In the genomic region with DNA sequence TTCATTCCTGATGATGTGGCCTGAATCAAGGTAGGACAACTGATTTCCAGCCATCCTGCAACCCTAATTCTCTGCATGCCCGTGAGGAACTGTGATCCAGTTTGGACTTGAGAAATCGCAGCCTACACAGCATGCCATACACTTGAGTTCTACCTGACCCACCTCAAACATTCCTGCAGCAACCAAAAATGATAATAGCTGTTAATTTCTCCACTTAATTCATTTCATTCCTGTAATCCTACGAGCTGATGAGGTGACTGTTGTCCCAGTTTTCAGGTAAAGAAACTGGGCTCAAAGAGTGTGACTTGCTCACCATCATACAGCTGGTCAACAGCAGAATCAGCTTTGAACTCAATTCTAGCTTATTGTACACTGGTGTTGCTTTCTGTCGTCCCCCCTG, we compare ENCODE assay signal across 21 cellular contexts.
"Had no signal": no experiment of that assay in that cellular context is flagged by ENCODE, and none has a peak within 500 bp of the region (broad histone marks: within the 10 kb centered on the region; RNA-seq: fewer than 3 reads in every experiment).

No MANE protein-coding gene starts in this region.

- H3K4me3 ChIP-seq: SJSA1, SK-N-MC had no signal

- H3K36me3 ChIP-seq: SJSA1 had no signal

- H3K9me3 ChIP-seq: SJSA1 had no signal

- H3K27ac ChIP-seq: SJSA1, SK-N-MC had no signal

- DNase-seq: IMR-90, Karpas-422, KG1, MM.1S, NCI-H1092 treated with DMSO at 0.1 percent for 48 hours, NCI-H1436, NCI-H187, NCI-H2029, NCI-H2081 treated with DMSO at 0.1 percent for 48 hours, NCI-H2171, NCI-H226, NCI-H446, NCI-H510A, NCI-H524 treated with DMSO at 0.1 percent for 48 hours, NCI-H69, NCI-H774, Right ventricle myocardium superior, RPMI8226, SIG-M5 had no signal

- H3K27me3 ChIP-seq: SJSA1 had no signal
